12 cellular contexts compared by ENCODE assay signal in the genomic region with DNA sequence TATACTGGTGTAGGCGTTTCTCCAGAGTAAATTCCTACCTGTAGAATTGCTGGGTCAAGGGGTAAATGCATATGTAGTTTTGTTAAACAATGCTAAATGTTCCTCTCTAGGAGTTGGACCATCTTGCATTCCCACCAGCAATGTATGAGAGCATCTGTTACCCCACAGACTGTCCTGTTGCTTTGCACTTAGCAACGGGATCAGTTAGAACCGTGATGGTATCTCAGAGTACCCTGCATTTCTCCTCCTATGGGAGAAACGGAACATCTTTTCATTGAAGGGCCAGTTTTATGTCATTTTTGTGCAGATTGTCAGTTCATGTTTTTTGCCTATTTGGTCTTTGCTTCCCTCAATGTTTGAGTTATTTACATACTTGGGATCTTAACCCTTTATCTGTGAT. TPM values are rescaled to one million over a fixed set of nuclear protein-coding genes. Genes with fewer than 3 reads are reported as not detected.
DNase-seq lines count a peak whose midpoint lies in the region; ATAC-seq, FAIRE-seq and TF ChIP-seq lines count a peak whose summit lies in the region.
"Had no signal": no experiment of that assay in that cellular context is flagged by ENCODE, and none has a peak within 500 bp of the region (broad histone marks: within the 10 kb centered on the region; RNA-seq: fewer than 3 reads in every experiment).

No MANE protein-coding gene starts in this region.

- no peaks in the 10 kb centered on the region for H3K79me2 ChIP-seq in endothelial cell of umbilical vein (ENCODE audit: control insufficient read depth, insufficient read depth, low read length)

- CTCF ChIA-PET in endothelial cell of umbilical vein (lab: Charles Lee), result interaction anchor here (1.9 to 5.9 kb wide), 2 partner anchors 11 kb away, joined by 10 to 109 read pairs; no protein-coding TSS in a partner anchor

- no peak for DNase-seq in activated T-cell treated with anti-CD3 and anti-CD28 coated beads, Interleukin-2, amount 50 U/mL, for 4 hours
- no peak for DNase-seq in activated T-cell treated with anti-CD3 and anti-CD28 coated beads, Interleukin-2, amount 50 U/mL, for 1 hour
- DNase-seq in SJSA1 (ENCODE audit: low read depth in 1 of 2, low spot score in 2 of 2), result peak in 1 of 2 experiments; percentile 28
- DNase-seq in endothelial cell of umbilical vein (ENCODE audit: low read depth, low spot score), result no peak
- no peak for DNase-seq in stimulated activated naive B cell treated with anti-CD40 and anti-IgM and Interleukin-4, amounts not matched to agents 10 μg/mL and 1 μg/mL and 100 μg/mL, for 72 hours
- no peak for DNase-seq in WERI-Rb-1
- DNase-seq in amygdala (lab: John Stamatoyannopoulos, UW), result no peak
- DNase-seq: mesenchymal stem cell, NCI-H1417, transverse colon had no signal

- ATAC-seq in activated T-cell treated with anti-CD3 and anti-CD28 coated beads, Interleukin-2, amount 50 U/mL, for 4 hours, result no peak
- ATAC-seq in stimulated activated naive B cell treated with anti-CD40 and anti-IgM and Interleukin-4, amounts not matched to agents 10 μg/mL and 1 μg/mL and 100 μg/mL, for 72 hours (replicated peaks), result no peak
- ATAC-seq in HG02885 (IDR thresholded peaks at IDR 0.05; ENCODE audit: poor library complexity, unreplicated experiment), result no peak

- no peaks in the 10 kb centered on the region for H4K20me1 ChIP-seq in endothelial cell of umbilical vein (replicated peaks; ENCODE audit: control insufficient read depth, extremely low read depth, insufficient read depth, low read length)

- H3K9me1 ChIP-seq in endothelial cell of umbilical vein (replicated peaks; ENCODE audit: control insufficient read depth, extremely low read depth, insufficient read depth, low read length), result no peaks in the 10 kb centered on the region

- H3K27me3 ChIP-seq in SJSA1 (replicated peaks), result no peaks in the 10 kb centered on the region
- no peaks in the 10 kb centered on the region for H3K27me3 ChIP-seq in endothelial cell of umbilical vein (ENCODE audit: control insufficient read depth in 2 of 2, insufficient read depth in 2 of 2, low read length in 2 of 2)
- no peaks in the 10 kb centered on the region for H3K27me3 ChIP-seq in WERI-Rb-1 (ENCODE audit: insufficient read depth, low read depth, severe bottlenecking)
- H3K27me3 ChIP-seq: transverse colon had no signal

- peaks cover 6% of the 10 kb centered on the region; the same call in 1 of the 2 replicates for H3K36me3 ChIP-seq in SJSA1
- no peaks in the 10 kb centered on the region for H3K36me3 ChIP-seq in endothelial cell of umbilical vein (ENCODE audit: control insufficient read depth in 2 of 2, extremely low read depth in 1 of 2, insufficient read depth in 2 of 2, low read length in 2 of 2)
- H3K36me3 ChIP-seq in WERI-Rb-1, result no peaks in the 10 kb centered on the region
- H3K36me3 ChIP-seq: transverse colon had no signal

- H3K4me2 ChIP-seq in endothelial cell of umbilical vein (ENCODE audit: insufficient read depth, low read length), result no peak overlapping the region

- peaks cover 30% of the 10 kb centered on the region for H3K4me1 Mint-ChIP-seq in activated T-cell treated with anti-CD3 and anti-CD28 coated beads, Interleukin-2, amount 50 U/mL, for 4 hours (ENCODE audit: low read depth)
- peaks cover 6 to 15% of the 10 kb centered on the region in 2 donors for H3K4me1 Mint-ChIP-seq in stimulated activated naive B cell treated with anti-CD40 and anti-IgM and Interleukin-4, amounts not matched to agents 10 μg/mL and 1 μg/mL and 100 μg/mL, for 72 hours

- H3K4me3 ChIP-seq in SJSA1 (no peak overlapping the region), endothelial cell of umbilical vein (replicated peaks in 1 of 3; ENCODE audit: insufficient read depth in 1 of 3, low read depth in 1 of 3, low read length in 3 of 3) (no peak overlapping the region), WERI-Rb-1 (ENCODE audit: low read depth, low read length) (no peak overlapping the region)

- no peak for TF ChIP-seq CTCF in endothelial cell of umbilical vein (IDR thresholded peaks at IDR 0.05; ENCODE audit: extremely low read depth in 1 of 2, insufficient read depth in 1 of 2, low read depth in 1 of 2, low read length in 2 of 2)
- no peak for TF ChIP-seq CTCF in WERI-Rb-1 (IDR thresholded peaks at IDR 0.05; ENCODE audit: low read depth, low read length)

- no peaks in the 10 kb centered on the region for H3K36me3 Mint-ChIP-seq in activated T-cell treated with anti-CD3 and anti-CD28 coated beads, Interleukin-2, amount 50 U/mL, for 4 hours (ENCODE audit: insufficient read depth)
- H3K36me3 Mint-ChIP-seq in stimulated activated naive B cell treated with anti-CD40 and anti-IgM and Interleukin-4, amounts not matched to agents 10 μg/mL and 1 μg/mL and 100 μg/mL, for 72 hours, result peaks cover 0 to 1% of the 10 kb centered on the region in 2 donors

- dilution Hi-C loops in endothelial cell of umbilical vein (cut with MboI; ENCODE audit: extremely low pct_ligation_motif_present, low sequenced_read_pairs), result no loop called here

- H3K9me3 Mint-ChIP-seq in activated T-cell treated with anti-CD3 and anti-CD28 coated beads, Interleukin-2, amount 50 U/mL, for 4 hours, result no peaks in the 10 kb centered on the region
- peaks cover 1 to 4% of the 10 kb centered on the region in 2 donors for H3K9me3 Mint-ChIP-seq in stimulated activated naive B cell treated with anti-CD40 and anti-IgM and Interleukin-4, amounts not matched to agents 10 μg/mL and 1 μg/mL and 100 μg/mL, for 72 hours
- H3K9me3 Mint-ChIP-seq: dendritic cell treated with granulocyte-macrophage colony-stimulating factor and Interleukin-4, amounts not matched to agents 40 ng/mL and 50 ng/mL, for 4 days had no signal

- no peak for FAIRE-seq in endothelial cell of umbilical vein (lab: Jason Lieb, UNC)

- no peak overlapping the region for H2AFZ ChIP-seq in endothelial cell of umbilical vein (ENCODE audit: low read depth, low read length)

- H3K27ac ChIP-seq in SJSA1, result peak overlapping the region; percentile 91
- H3K27ac ChIP-seq in endothelial cell of umbilical vein (ENCODE audit: insufficient read depth, low read depth, low read length), result no peak overlapping the region
- H3K27ac ChIP-seq in WERI-Rb-1, result no peak overlapping the region

- TSS peak; percentile 12 for BruUV-seq in endothelial cell of umbilical vein (replicated peaks; lab: Mats Ljungman, UMichigan)

- peak overlapping the region; percentile 50 for H3K4me3 Mint-ChIP-seq in activated T-cell treated with anti-CD3 and anti-CD28 coated beads, Interleukin-2, amount 50 U/mL, for 4 hours
- H3K4me3 Mint-ChIP-seq in stimulated activated naive B cell treated with anti-CD40 and anti-IgM and Interleukin-4, amounts not matched to agents 10 μg/mL and 1 μg/mL and 100 μg/mL, for 72 hours, result no peak overlapping the region

- POLR2A ChIA-PET in endothelial cell of umbilical vein (lab: Charles Lee), result interaction anchor here (0.6 kb wide), 1 partner anchor 23 kb away, joined by 4 read pairs; no protein-coding TSS in a partner anchor

- no peak for TF ChIP-seq POLR2A in endothelial cell of umbilical vein (IDR thresholded peaks at IDR 0.05; ENCODE audit: low read depth, low read length)

- H3K4me1 ChIP-seq in SJSA1 (replicated peaks) (peaks cover 47% of the 10 kb centered on the region), endothelial cell of umbilical vein (ENCODE audit: control insufficient read depth, extremely low read depth, insufficient read depth, low read length) (peaks cover 2% of the 10 kb centered on the region)

- H3K9me3 ChIP-seq in SJSA1 (replicated peaks) (no peaks in the 10 kb centered on the region), endothelial cell of umbilical vein (replicated peaks; ENCODE audit: control insufficient read depth, insufficient read depth, low read length) (no peaks in the 10 kb centered on the region), WERI-Rb-1 (ENCODE audit: severe bottlenecking) (no peaks in the 10 kb centered on the region)
- H3K9me3 ChIP-seq: transverse colon had no signal

- H3K27me3 Mint-ChIP-seq in activated T-cell treated with anti-CD3 and anti-CD28 coated beads, Interleukin-2, amount 50 U/mL, for 4 hours (ENCODE audit: low read depth), result no peaks in the 10 kb centered on the region
- H3K27me3 Mint-ChIP-seq in stimulated activated naive B cell treated with anti-CD40 and anti-IgM and Interleukin-4, amounts not matched to agents 10 μg/mL and 1 μg/mL and 100 μg/mL, for 72 hours, result peaks cover 0 to 5% of the 10 kb centered on the region in 2 donors

- intact Hi-C loops in endothelial cell of umbilical vein (cut with micrococcal nuclease), result loop anchor here (1.0 to 10.0 kb wide), 2 partner anchors 49 to 386 kb away; no protein-coding TSS in a partner anchor

- H3K27ac Mint-ChIP-seq in stimulated activated naive B cell treated with anti-CD40 and anti-IgM and Interleukin-4, amounts not matched to agents 10 μg/mL and 1 μg/mL and 100 μg/mL, for 72 hours, result peak overlapping the region; percentile 17

- H3K9ac ChIP-seq in endothelial cell of umbilical vein (replicated peaks; ENCODE audit: extremely low read depth, insufficient read depth, low read length), result no peak overlapping the region

TF ChIP-seq in endothelial cell of umbilical vein, 7 proteins besides CTCF, POLR2A, EP300 and RAD21 (continues in another document):
- no peak for TF ChIP-seq GATA2 (IDR thresholded peaks at IDR 0.05; ENCODE audit: insufficient read depth, insufficient read length, low read depth, low read length)

RNA-seq across cellular contexts. Expression of gene RIPPLY3, which starts 18.0 kb away (rescaled TPM):
- total RNA-seq in activated T-cell treated with anti-CD3 and anti-CD28 coated beads, Interleukin-2, amount 50 U/mL, for 4 hours, result not detected
- 1.7 TPM in 1 of 2 replicates, not detected in the other for total RNA-seq in SJSA1 (2014; rRNA removed; shearing (Covaris generic))
- not detected in 2 replicates for total RNA-seq in endothelial cell of umbilical vein
- polyA plus RNA-seq in endothelial cell of umbilical vein, result 0.03 TPM in 1 of 2 replicates, not detected in the other
- not detected in 2 replicates for polyA plus RNA-seq in endothelial cell of umbilical vein (2011; cell fraction: cytosol; rRNA removed)
- not detected in 2 replicates for polyA plus RNA-seq in endothelial cell of umbilical vein (2011; cell fraction: nucleus; rRNA removed)
- polyA plus RNA-seq in endothelial cell of umbilical vein (2012), result not detected in 2 replicates
- not detected in 2 replicates for polyA minus RNA-seq in endothelial cell of umbilical vein
- not detected for polyA minus RNA-seq in endothelial cell of umbilical vein (2011; cell fraction: cytosol; rRNA and poly(A)+ RNA removed)
- polyA minus RNA-seq in endothelial cell of umbilical vein (2011; cell fraction: nucleus; rRNA and poly(A)+ RNA removed), result not detected in 2 replicates

RNA-seq across cellular contexts. Expression of gene HLCS, which starts 22.1 kb away (rescaled TPM):
- total RNA-seq in activated T-cell treated with anti-CD3 and anti-CD28 coated beads, Interleukin-2, amount 50 U/mL, for 4 hours, result 1 to 10 TPM; 7.1 to 8.6 (median 8.3) TPM
- total RNA-seq in SJSA1 (2014; rRNA removed; shearing (Covaris generic)), result 12.7 and 20.9 TPM in 2 replicates
- 13.9 and 17.2 TPM in 2 replicates for total RNA-seq in endothelial cell of umbilical vein
- 4.4 and 6.7 TPM in 2 replicates for polyA plus RNA-seq in endothelial cell of umbilical vein
- 5.6 and 5.7 TPM in 2 replicates for polyA plus RNA-seq in endothelial cell of umbilical vein (2011; cell fraction: cytosol; rRNA removed)
- polyA plus RNA-seq in endothelial cell of umbilical vein (2011; cell fraction: nucleus; rRNA removed), result 12.2 and 14.4 TPM in 2 replicates
- polyA plus RNA-seq in endothelial cell of umbilical vein (2012), result 8.3 and 9.0 TPM in 2 replicates
- 14.4 and 20.2 TPM in 2 replicates for polyA minus RNA-seq in endothelial cell of umbilical vein
- 21.3 TPM for polyA minus RNA-seq in endothelial cell of umbilical vein (2011; cell fraction: cytosol; rRNA and poly(A)+ RNA removed)
- polyA minus RNA-seq in endothelial cell of umbilical vein (2011; cell fraction: nucleus; rRNA and poly(A)+ RNA removed), result 16.3 and 22.6 TPM in 2 replicates
